Comparison of ENCODE assay signal across 24 cellular contexts in genomic region chr17:70109497-70109896, GRCh38. TPM values are rescaled to one million over a fixed set of nuclear protein-coding genes. Genes with fewer than 3 reads are reported as not detected.
DNase-seq lines count a peak whose midpoint lies in the region; ATAC-seq and TF ChIP-seq lines count a peak whose summit lies in the region.
"Had no signal": no experiment of that assay in that cellular context is flagged by ENCODE, and none has a peak within 500 bp of the region (broad histone marks: within the 10 kb centered on the region; RNA-seq: fewer than 3 reads in every experiment).

No MANE protein-coding gene starts in this region.

- no peak overlapping the region for H3K9ac ChIP-seq in skeletal muscle tissue (ENCODE audit: low read depth in 1 of 3, low read length in 3 of 3)

- no peak for DNase-seq in GM23338 (ENCODE audit: low spot score)
- DNase-seq in chondrocyte (ENCODE audit: low spot score) = no peak
- DNase-seq in lung microvascular endothelial cell (ENCODE audit: low read depth in 2 of 2) = peak; percentile 66 to 70
- no peak for DNase-seq in activated CD4-positive, alpha-beta T cell treated with anti-CD3 and anti-CD28 coated beads, Interleukin-2, amount 10 ng/mL, durations not matched to agents 7 days and 5 days
- DNase-seq in DMS 273 treated with DMSO at 0.1 percent for 48 hours (lab: John Stamatoyannopoulos, UW) = no peak
- no peak for DNase-seq in Peyer's patch
- DNase-seq: activated CD4-positive, alpha-beta memory T cell treated with anti-CD3 and anti-CD28 coated beads for 36 hours; activated T-cell treated with anti-CD3 and anti-CD28 coated beads for 4 hours; DMS153; GF-D8; NCI-H2171; NCI-H774; OCI-M1; sigmoid colon had no signal

- CTCF ChIA-PET in activated CD4-positive, alpha-beta T cell treated with anti-CD3 and anti-CD28 coated beads, Interleukin-2, amount 10 ng/mL, durations not matched to agents 7 days and 5 days (lab: Charles Lee) = no interaction called here

- H3K27ac Mint-ChIP-seq in GM23338 (no peak overlapping the region), chondrocyte (ENCODE audit: unreplicated experiment) (peak overlapping the region; percentile 6)
- no peak overlapping the region for H3K27ac Mint-ChIP-seq in activated CD4-positive, alpha-beta T cell treated with anti-CD3 and anti-CD28 coated beads, Interleukin-2, amount 10 ng/mL, durations not matched to agents 7 days and 5 days
- H3K27ac Mint-ChIP-seq: activated CD4-positive, alpha-beta memory T cell treated with anti-CD3 and anti-CD28 coated beads for 36 hours; stimulated activated memory B cell treated with anti-CD40 and anti-IgM and Interleukin-4, amounts not matched to agents 10 μg/mL and 1 μg/mL and 100 μg/mL, for 72 hours had no signal

- 0 out of 2 replicates have a peak overlapping the region, but pooled peaks have one; percentile 19 for H2AFZ ChIP-seq in GM23338

- H3K27me3 Mint-ChIP-seq in GM23338 (ENCODE audit: insufficient read depth, low read depth, poor library complexity) (no peaks in the 10 kb centered on the region), chondrocyte (ENCODE audit: low read depth) (no peaks in the 10 kb centered on the region)
- no peaks in the 10 kb centered on the region for H3K27me3 Mint-ChIP-seq in activated CD4-positive, alpha-beta T cell treated with anti-CD3 and anti-CD28 coated beads, Interleukin-2, amount 10 ng/mL, durations not matched to agents 7 days and 5 days

- POLR2A ChIA-PET in activated CD4-positive, alpha-beta T cell treated with anti-CD3 and anti-CD28 coated beads, Interleukin-2, amount 10 ng/mL, durations not matched to agents 7 days and 5 days (lab: Charles Lee) = no interaction called here

- H3K27me3 ChIP-seq in GM23338 (ENCODE audit: insufficient read depth) = no peaks in the 10 kb centered on the region
- H3K27me3 ChIP-seq in skeletal muscle tissue (ENCODE audit: control insufficient read depth in 3 of 3, insufficient read depth in 3 of 3, low read length in 3 of 3) = no peaks in the 10 kb centered on the region
- no peaks in the 10 kb centered on the region for H3K27me3 ChIP-seq in Peyer's patch
- H3K27me3 ChIP-seq: cardiac muscle cell, sigmoid colon had no signal

- no peaks in the 10 kb centered on the region for H3K79me2 ChIP-seq in GM23338 (replicated peaks; ENCODE audit: insufficient read depth)

- H3K4me3 Mint-ChIP-seq in GM23338 (no peak overlapping the region), chondrocyte (ENCODE audit: unreplicated experiment) (no peak overlapping the region)
- no peak overlapping the region for H3K4me3 Mint-ChIP-seq in activated CD4-positive, alpha-beta T cell treated with anti-CD3 and anti-CD28 coated beads, Interleukin-2, amount 10 ng/mL, durations not matched to agents 7 days and 5 days
- H3K4me3 Mint-ChIP-seq: activated CD4-positive, alpha-beta memory T cell treated with anti-CD3 and anti-CD28 coated beads for 36 hours; CD14-positive monocyte; stimulated activated memory B cell treated with anti-CD40 and anti-IgM and Interleukin-4, amounts not matched to agents 10 μg/mL and 1 μg/mL and 100 μg/mL, for 72 hours had no signal

- no peak overlapping the region for H3K27ac ChIP-seq in GM23338 (ENCODE audit: low read depth)
- H3K27ac ChIP-seq in skeletal muscle tissue (ENCODE audit: low read depth, low read length) = peak overlapping the region; percentile 14
- no peak overlapping the region for H3K27ac ChIP-seq in Peyer's patch
- H3K27ac ChIP-seq: cardiac muscle cell, epithelial cell of prostate had no signal

- H4K20me1 ChIP-seq in GM23338 (replicated peaks; ENCODE audit: insufficient read depth) = no peaks in the 10 kb centered on the region

- H3K9me3 Mint-ChIP-seq in GM23338 (no peaks in the 10 kb centered on the region), chondrocyte (ENCODE audit: low read depth) (no peaks in the 10 kb centered on the region)
- no peaks in the 10 kb centered on the region for H3K9me3 Mint-ChIP-seq in activated CD4-positive, alpha-beta T cell treated with anti-CD3 and anti-CD28 coated beads, Interleukin-2, amount 10 ng/mL, durations not matched to agents 7 days and 5 days
- H3K9me3 Mint-ChIP-seq: activated CD4-positive, alpha-beta memory T cell treated with anti-CD3 and anti-CD28 coated beads for 36 hours had no signal

- no peak for ATAC-seq in GM23338
- ATAC-seq in activated CD4-positive, CD25-positive, alpha-beta regulatory T cell treated with anti-CD3 and anti-CD28 coated beads, Interleukin-2, amount 50 U/mL, for 24 hours = no peak
- ATAC-seq: left lobe of liver; stimulated activated memory B cell treated with anti-CD40 and anti-IgM and Interleukin-4, amounts not matched to agents 10 μg/mL and 1 μg/mL and 100 μg/mL, for 72 hours had no signal

- no peak overlapping the region for H3K4me2 ChIP-seq in GM23338

- H3F3A ChIP-seq in GM23338 (replicated peaks; ENCODE audit: low read depth) = no peaks in the 10 kb centered on the region

- H3K9me3 ChIP-seq in skeletal muscle tissue (ENCODE audit: control insufficient read depth in 3 of 3, low read length in 3 of 3) = no peaks in the 10 kb centered on the region
- H3K9me3 ChIP-seq in Peyer's patch = no peaks in the 10 kb centered on the region
- H3K9me3 ChIP-seq: sigmoid colon, thoracic aorta had no signal

- H3K4me3 ChIP-seq in GM23338 = no peak overlapping the region
- H3K4me3 ChIP-seq in skeletal muscle tissue (ENCODE audit: low read length in 3 of 3) = no peak overlapping the region
- H3K4me3 ChIP-seq in Peyer's patch = no peak overlapping the region
- H3K4me3 ChIP-seq: cardiac muscle cell, sigmoid colon, thoracic aorta had no signal

- TF ChIP-seq CTCF in GM23338 (conservative IDR thresholded peaks at IDR 0.05; ENCODE audit: low read depth in 2 of 2) = no peak
- TF ChIP-seq CTCF in chondrocyte (IDR thresholded peaks at IDR 0.05) = no peak
- TF ChIP-seq CTCF in Peyer's patch (IDR thresholded peaks at IDR 0.05) = no peak

- H3K4me1 ChIP-seq in GM23338 (ENCODE audit: insufficient read depth) (no peaks in the 10 kb centered on the region), skeletal muscle tissue (ENCODE audit: control insufficient read depth in 3 of 3, insufficient read depth in 3 of 3, low read length in 3 of 3) (peaks cover 0 to 12% (median 0%) of the 10 kb centered on the region in 3 donors), Peyer's patch (no peaks in the 10 kb centered on the region)
- H3K4me1 ChIP-seq: sigmoid colon had no signal

- no peak for TF ChIP-seq POLR2A in Peyer's patch (IDR thresholded peaks at IDR 0.05)

- H3K36me3 ChIP-seq in GM23338 (ENCODE audit: insufficient read depth) = no peaks in the 10 kb centered on the region
- no peaks in the 10 kb centered on the region for H3K36me3 ChIP-seq in skeletal muscle tissue (ENCODE audit: control insufficient read depth in 3 of 3, insufficient read depth in 3 of 3, low read length in 3 of 3)
- no peaks in the 10 kb centered on the region for H3K36me3 ChIP-seq in Peyer's patch
- H3K36me3 ChIP-seq: cardiac muscle cell, sigmoid colon, thoracic aorta had no signal

- H3K36me3 Mint-ChIP-seq in GM23338 (ENCODE audit: low read depth) (no peaks in the 10 kb centered on the region), chondrocyte (ENCODE audit: low read depth) (no peaks in the 10 kb centered on the region)
- no peaks in the 10 kb centered on the region for H3K36me3 Mint-ChIP-seq in activated CD4-positive, alpha-beta T cell treated with anti-CD3 and anti-CD28 coated beads, Interleukin-2, amount 10 ng/mL, durations not matched to agents 7 days and 5 days (ENCODE audit: low read depth)
- H3K36me3 Mint-ChIP-seq: activated CD4-positive, alpha-beta memory T cell treated with anti-CD3 and anti-CD28 coated beads for 36 hours; CD14-positive monocyte; stimulated activated memory B cell treated with anti-CD40 and anti-IgM and Interleukin-4, amounts not matched to agents 10 μg/mL and 1 μg/mL and 100 μg/mL, for 72 hours had no signal

- H3K9me2 ChIP-seq in GM23338 (ENCODE audit: insufficient read depth) = no peaks in the 10 kb centered on the region

- no peaks in the 10 kb centered on the region for H3K4me1 Mint-ChIP-seq in GM23338
- peaks cover 53% of the 10 kb centered on the region for H3K4me1 Mint-ChIP-seq in chondrocyte (ENCODE audit: low read depth)
- H3K4me1 Mint-ChIP-seq in activated CD4-positive, alpha-beta T cell treated with anti-CD3 and anti-CD28 coated beads, Interleukin-2, amount 10 ng/mL, durations not matched to agents 7 days and 5 days = peaks cover 1% of the 10 kb centered on the region
- H3K4me1 Mint-ChIP-seq: stimulated activated memory B cell treated with anti-CD40 and anti-IgM and Interleukin-4, amounts not matched to agents 10 μg/mL and 1 μg/mL and 100 μg/mL, for 72 hours had no signal

TF ChIP-seq in GM23338, 12 proteins besides CTCF, POLR2A, EP300 and RAD21 (continues in another document):
- TF ChIP-seq CREB1 (CRISPR knock-in tag; IDR thresholded peaks at IDR 0.05; ENCODE audit: low read depth) = no peak

RNA-seq across cellular contexts. Expression of gene KCNJ16, which starts 34.5 kb away (rescaled TPM):
- not detected in 2 replicates for total RNA-seq in GM23338 (2014; rRNA removed; shearing (Covaris generic))
- not detected in 2 replicates for polyA plus RNA-seq in GM23338 (2016; fragmentation: Nextera tagmentation; extraction: Ambion mirVana)
- total RNA-seq in chondrocyte = 0.17 TPM in 1 of 3 replicates, not detected in the others
- total RNA-seq in lung microvascular endothelial cell = under 0.01 TPM in 1 of 2 replicates, not detected in the other
- total RNA-seq in skeletal muscle tissue = 1.6 TPM
- not detected for total RNA-seq in activated CD4-positive, alpha-beta T cell treated with anti-CD3 and anti-CD28 coated beads, Interleukin-2, amount 10 ng/mL, durations not matched to agents 7 days and 5 days
- total RNA-seq in Peyer's patch = under 1 TPM in 2 of 4 donors, not detected in 2; 0.57 to 0.67 TPM
- total RNA-seq: activated CD4-positive, alpha-beta memory T cell treated with anti-CD3 and anti-CD28 coated beads for 36 hours; cardiac muscle cell; H4; T-helper 1 cell treated with Interleukin-12 subunit alpha and Interleukin-12 subunit beta and Interleukin-4 antibody, amounts not matched to agents 30 ng/mL and 1 ng/mL, for 36 hours had no signal
- polyA plus RNA-seq: cardiac muscle cell, CD14-positive monocyte had no signal

RNA-seq across cellular contexts. Expression of gene KCNJ2, which starts 59.8 kb away (rescaled TPM):
- total RNA-seq in GM23338 (2014; rRNA removed; shearing (Covaris generic)) = 1.6 and 4.4 TPM in 2 replicates
- 1.7 and 2.1 TPM in 2 replicates for polyA plus RNA-seq in GM23338 (2016; fragmentation: Nextera tagmentation; extraction: Ambion mirVana)
- total RNA-seq in chondrocyte = 0.07 TPM in 1 of 3 replicates, not detected in the others
- total RNA-seq in lung microvascular endothelial cell = 0.79 and 3.5 TPM in 2 replicates
- 34.4 TPM for total RNA-seq in skeletal muscle tissue
- total RNA-seq in activated CD4-positive, alpha-beta T cell treated with anti-CD3 and anti-CD28 coated beads, Interleukin-2, amount 10 ng/mL, durations not matched to agents 7 days and 5 days = not detected
- total RNA-seq in Peyer's patch = 1 to 10 TPM in 3 of 4 donors, under 1 TPM in 1; 0.70 to 7.4 (median 3.0) TPM
- total RNA-seq: activated CD4-positive, alpha-beta memory T cell treated with anti-CD3 and anti-CD28 coated beads for 36 hours; T-helper 1 cell treated with Interleukin-12 subunit alpha and Interleukin-12 subunit beta and Interleukin-4 antibody, amounts not matched to agents 30 ng/mL and 1 ng/mL, for 36 hours had no signal
- polyA plus RNA-seq: cardiac muscle cell had no signal

Comparison
In these comparisons a context has a peak if more than half of its experiments do, and no peak if none do; other contexts are left out.
1. DNase-seq: peak in lung microvascular endothelial cell (2 of 2); none in GM23338 (single experiment), chondrocyte (single experiment), activated CD4-positive, alpha-beta T cell treated with anti-CD3 and anti-CD28 coated beads, Interleukin-2, amount 10 ng/mL, durations not matched to agents 7 days and 5 days (single experiment), DMS 273 treated with DMSO at 0.1 percent for 48 hours (single experiment) and Peyer's patch (0 of 3).